Comparison of ENCODE assay signal across 11 cellular contexts in genomic region chr20:2558581-2559301, GRCh38. TPM values are rescaled to one million over a fixed set of nuclear protein-coding genes. Genes with fewer than 3 reads are reported as not detected.
A peak's percentile ranks its signal among the peaks of the same experiment; 100 is the strongest.
DNase-seq lines count a peak whose midpoint lies in the region; ATAC-seq and TF ChIP-seq lines count a peak whose summit lies in the region.
"Had no signal": no experiment of that assay in that cellular context is flagged by ENCODE, and none has a peak within 500 bp of the region (broad histone marks: within the 10 kb centered on the region; RNA-seq: fewer than 3 reads in every experiment).

No MANE protein-coding gene starts in this region.

- H3K4me1 Mint-ChIP-seq in activated T-cell treated with anti-CD3 and anti-CD28 coated beads, Interleukin-2, amount 50 U/mL, for 24 hours (ENCODE audit: low read depth): peaks cover 3% of the 10 kb centered on the region

- peak overlapping the region in 1 of 3 experiments; percentile 26 for H3K4me3 ChIP-seq in mammary epithelial cell (replicated peaks in 1 of 3; ENCODE audit: insufficient read depth in 1 of 3, low read depth in 2 of 3, low read length in 3 of 3)
- H3K4me3 ChIP-seq in testis: peak overlapping the region; percentile 26 to 46

- H3K79me2 ChIP-seq in mammary epithelial cell (ENCODE audit: insufficient read depth, low read length): no peaks in the 10 kb centered on the region

- no peak overlapping the region for H3K9ac ChIP-seq in mammary epithelial cell (ENCODE audit: insufficient read depth, low read length)

- H3K27ac ChIP-seq in mammary epithelial cell (ENCODE audit: insufficient read depth, low read depth, low read length) (no peak overlapping the region), testis (no peak overlapping the region)

- peak overlapping the region; percentile 31 for H3K4me3 Mint-ChIP-seq in activated T-cell treated with anti-CD3 and anti-CD28 coated beads, Interleukin-2, amount 50 U/mL, for 24 hours

- no peaks in the 10 kb centered on the region for H3K9me3 ChIP-seq in mammary epithelial cell (replicated peaks; ENCODE audit: insufficient read depth, low read length)
- no peaks in the 10 kb centered on the region for H3K9me3 ChIP-seq in testis

- no peaks in the 10 kb centered on the region for H3K9me3 Mint-ChIP-seq in activated T-cell treated with anti-CD3 and anti-CD28 coated beads, Interleukin-2, amount 50 U/mL, for 24 hours

- CTCF ChIA-PET in mammary epithelial cell (lab: Charles Lee; ENCODE audit: low non-redundant PET): no interaction called here

- TF ChIP-seq CTCF in mammary epithelial cell (conservative IDR thresholded peaks at IDR 0.05 in 1 of 2, IDR thresholded peaks at IDR 0.05 in 1 of 2; ENCODE audit: extremely low read depth in 1 of 2, insufficient read depth in 1 of 2, low read depth in 1 of 2, low read length in 2 of 2): no peak
- TF ChIP-seq CTCF in testis (IDR thresholded peaks at IDR 0.05): no peak

- H3K36me3 ChIP-seq in mammary epithelial cell (ENCODE audit: insufficient read depth, low read length) (no peaks in the 10 kb centered on the region), testis (ENCODE audit: low read depth, missing control alignments) (no peaks in the 10 kb centered on the region)

- peak; percentile 14 for ATAC-seq in left colon

- dilution Hi-C loops in mammary epithelial cell (cut with HindIII; ENCODE audit: low sequenced_read_pairs): no loop called here

- DNase-seq in activated T-cell treated with anti-CD3 and anti-CD28 coated beads, Interleukin-2, amount 50 U/mL, for 24 hours: no peak
- no peak for DNase-seq in activated T-cell treated with anti-CD3 and anti-CD28 coated beads, Interleukin-2, amount 50 U/mL, for 1 hour
- DNase-seq in mammary epithelial cell (no peak), left colon (no peak), testis (no peak), NCI-H345 treated with DMSO at 0.1 percent for 48 hours (lab: John Stamatoyannopoulos, UW; ENCODE audit: unreplicated experiment) (no peak), ecto neural progenitor cell (ENCODE audit: low spot score) (no peak)
- no peak for DNase-seq in activated effector memory CD4-positive, alpha-beta T cell treated with anti-CD3 and anti-CD28 coated beads, Interleukin-2, amount 50 U/mL, for 16 hours
- DNase-seq: activated CD4-positive, alpha-beta T cell treated with anti-CD3 and anti-CD28 coated beads for 4 hours; AML-193 had no signal

- peak overlapping the region; percentile 75 for H3K4me2 ChIP-seq in mammary epithelial cell (ENCODE audit: insufficient read depth, low read depth, low read length)

- H3K27me3 Mint-ChIP-seq in activated T-cell treated with anti-CD3 and anti-CD28 coated beads, Interleukin-2, amount 50 U/mL, for 24 hours: peaks cover 66% of the 10 kb centered on the region

- H3K27ac Mint-ChIP-seq in activated T-cell treated with anti-CD3 and anti-CD28 coated beads, Interleukin-2, amount 50 U/mL, for 24 hours: no peak overlapping the region

- H3K4me1 ChIP-seq in mammary epithelial cell (ENCODE audit: insufficient read depth, low read length) (peaks cover 5% of the 10 kb centered on the region), testis (peaks cover 9% of the 10 kb centered on the region)

- H3K27me3 ChIP-seq in mammary epithelial cell (ENCODE audit: insufficient read depth, low read length) (peaks cover 27% of the 10 kb centered on the region), testis (no peaks in the 10 kb centered on the region)

- 3% methylated on average over 9 of the region's 54 CpGs for WGBS in mammary epithelial cell (ENCODE audit: low coverage, missing lambda C conversion rate)
- WGBS in testis, 2 donors: 1 to 2% methylated on average over 22 to 40 of the region's 54 CpGs

- no peaks in the 10 kb centered on the region for H3K36me3 Mint-ChIP-seq in activated T-cell treated with anti-CD3 and anti-CD28 coated beads, Interleukin-2, amount 50 U/mL, for 24 hours (ENCODE audit: low read depth)

- in situ Hi-C loops in mammary epithelial cell (cut with MboI; ENCODE audit: low sequenced_read_pairs in 2 of 2): no loop called here

- no peak for TF ChIP-seq POLR2A in testis (IDR thresholded peaks at IDR 0.05)

- no TSS peak for BruUV-seq in mammary epithelial cell (replicated peaks; lab: Mats Ljungman, UMichigan)

- intact Hi-C loops in mammary epithelial cell (cut with micrococcal nuclease) (no loop called here), left colon (cut with DNase I, micrococcal nuclease) (no loop called here), testis (cut with DNase I; ENCODE audit: low total_unique reads) (no loop called here)

- no peaks in the 10 kb centered on the region for H4K20me1 ChIP-seq in mammary epithelial cell (ENCODE audit: insufficient read depth, low read length)

- peak overlapping the region; percentile 63 for H2AFZ ChIP-seq in mammary epithelial cell (ENCODE audit: low read depth, low read length)

RNA-seq across cellular contexts. Expression of gene TMC2, which starts 22.4 kb away (rescaled TPM):
- total RNA-seq in mammary epithelial cell (not detected), left colon (not detected), testis (under 1 TPM; 0.56 to 0.63 TPM)
- polyA plus RNA-seq in mammary epithelial cell (not detected), testis (ENCODE audit: insufficient read depth, low read depth, low replicate concordance) (0.59 TPM)
- not detected for polyA minus RNA-seq in mammary epithelial cell
- total RNA-seq: H4 had no signal

RNA-seq across cellular contexts. Expression of gene ZNF343, which starts 50.0 kb away (rescaled TPM):
- total RNA-seq in mammary epithelial cell (10 to 100 TPM; 12.0 to 12.9 TPM), left colon (1 to 10 TPM; 6.8 to 7.2 TPM), testis (10 to 100 TPM in 1 of 2 donors, 1 to 10 TPM in 1; 9.9 to 11.7 TPM)
- polyA plus RNA-seq in mammary epithelial cell (7.9 TPM), testis (ENCODE audit: insufficient read depth, low read depth, low replicate concordance) (11.0 TPM)
- 52.2 TPM for polyA minus RNA-seq in mammary epithelial cell
